ENCODE assay signal across 21 cellular contexts in genomic region chr2:232088771-232089170, GRCh38.
"Had no signal": no experiment of that assay in that cellular context is flagged by ENCODE, and none has a peak within 500 bp of the region (broad histone marks: within the 10 kb centered on the region; RNA-seq: fewer than 3 reads in every experiment).

No MANE protein-coding gene starts in this region.

- H3K27ac ChIP-seq: body of pancreas, coronary artery, pancreas, sigmoid colon, tibial nerve had no signal

- H3K4me3 Mint-ChIP-seq: activated CD4-positive, alpha-beta memory T cell treated with anti-CD3 and anti-CD28 coated beads for 36 hours; activated CD4-positive, alpha-beta T cell treated with anti-CD3 and anti-CD28 coated beads for 36 hours; activated naive CD8-positive, alpha-beta T cell treated with anti-CD3 and anti-CD28 coated beads for 36 hours; naive thymus-derived CD8-positive, alpha-beta T cell; T-helper 17 cell; WTC11 had no signal

- H3K36me3 Mint-ChIP-seq: WTC11 had no signal

- H3K4me3 ChIP-seq: body of pancreas, coronary artery, pancreas, sigmoid colon, tibial nerve had no signal

- FAIRE-seq: frontal cortex, pancreas, urothelium cell line had no signal

- H3K4me1 ChIP-seq: body of pancreas, pancreas, sigmoid colon, tibial nerve had no signal

- H3K9me3 ChIP-seq: body of pancreas, pancreas, sigmoid colon had no signal

- DNase-seq: activated CD4-positive, alpha-beta memory T cell treated with anti-CD3 and anti-CD28 coated beads for 36 hours; activated CD4-positive, alpha-beta T cell treated with anti-CD3 and anti-CD28 coated beads for 36 hours; activated naive CD4-positive, alpha-beta T cell; activated naive CD8-positive, alpha-beta T cell treated with anti-CD3 and anti-CD28 coated beads for 36 hours; body of pancreas; caudate nucleus; head of caudate nucleus; kidney glomerular epithelial cell; mesenchymal stem cell; naive thymus-derived CD8-positive, alpha-beta T cell; pancreas; sigmoid colon; stimulated activated CD4-positive, alpha-beta T cell treated with anti-CD3 and anti-CD28 coated beads, Interleukin-1b, Interleukin-23, amount 100 ng/mL, for 48 hours; stimulated activated CD8-positive, alpha-beta memory T cell treated with anti-CD3 and anti-CD28 coated beads, Interleukin-4, amount 100 ng/mL, for 48 hours; stimulated activated naive CD4-positive, alpha-beta T cell; T-helper 17 cell had no signal

- H3K27me3 Mint-ChIP-seq: activated CD4-positive, alpha-beta memory T cell treated with anti-CD3 and anti-CD28 coated beads for 36 hours; activated CD4-positive, alpha-beta T cell treated with anti-CD3 and anti-CD28 coated beads for 36 hours; activated naive CD8-positive, alpha-beta T cell treated with anti-CD3 and anti-CD28 coated beads for 36 hours; naive thymus-derived CD8-positive, alpha-beta T cell; T-helper 17 cell had no signal

- H3K36me3 ChIP-seq: pancreas had no signal

- H3K27me3 ChIP-seq: body of pancreas, pancreas, sigmoid colon, tibial nerve had no signal

- H3K27ac Mint-ChIP-seq: activated CD4-positive, alpha-beta memory T cell treated with anti-CD3 and anti-CD28 coated beads for 36 hours; activated CD4-positive, alpha-beta T cell treated with anti-CD3 and anti-CD28 coated beads for 36 hours; activated naive CD8-positive, alpha-beta T cell treated with anti-CD3 and anti-CD28 coated beads for 36 hours; T-helper 17 cell; WTC11 had no signal

- ATAC-seq: activated CD4-positive, alpha-beta T cell treated with anti-CD3 and anti-CD28 coated beads for 36 hours; body of pancreas; naive thymus-derived CD8-positive, alpha-beta T cell; pancreas; T-helper 17 cell; WTC11 had no signal
